Comparison of ENCODE assay signal across 8 cellular contexts in the genomic region with DNA sequence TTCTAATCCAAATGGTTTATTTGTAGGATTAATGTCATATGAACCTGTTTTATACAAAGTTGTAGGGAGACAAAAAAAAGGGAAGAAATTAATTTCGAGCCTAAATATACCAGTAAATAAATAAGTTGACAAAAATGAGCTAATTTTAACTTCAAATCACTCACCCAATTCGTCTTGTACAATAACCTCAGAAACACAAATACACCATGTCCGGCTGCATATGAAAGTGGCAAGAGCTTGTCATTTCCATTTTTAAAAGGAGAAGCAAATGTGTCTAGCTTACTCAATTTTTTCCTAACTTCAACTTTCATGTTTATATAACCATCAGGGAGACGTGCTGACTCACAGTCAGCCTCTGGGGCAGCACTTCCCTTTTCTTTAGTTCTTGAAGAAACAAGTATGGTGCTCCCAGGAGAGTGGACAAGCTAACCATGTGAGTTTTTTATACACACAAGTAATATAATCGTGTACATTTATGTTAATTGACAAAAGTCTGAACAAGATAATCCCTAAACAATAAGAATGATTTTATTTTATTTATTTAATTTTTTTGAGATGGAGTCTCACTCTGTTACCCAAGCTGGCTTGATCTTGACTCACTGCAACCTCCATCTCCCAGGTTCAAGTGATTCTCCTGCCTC. TPM values are rescaled to one million over a fixed set of nuclear protein-coding genes. Genes with fewer than 3 reads are reported as not detected.
DNase-seq lines count a peak whose midpoint lies in the region; ATAC-seq, FAIRE-seq and TF ChIP-seq lines count a peak whose summit lies in the region.

No MANE protein-coding gene starts in this region.

- peaks cover 7% of the 10 kb centered on the region for H3K36me3 Mint-ChIP-seq in activated naive CD8-positive, alpha-beta T cell treated with anti-CD3 and anti-CD28 coated beads, Interleukin-2, amount 10 ng/mL, durations not matched to agents 7 days and 5 days

- peaks cover 4% of the 10 kb centered on the region for H3K9me3 Mint-ChIP-seq in activated naive CD8-positive, alpha-beta T cell treated with anti-CD3 and anti-CD28 coated beads, Interleukin-2, amount 10 ng/mL, durations not matched to agents 7 days and 5 days

- no peaks in the 10 kb centered on the region for H4K20me1 ChIP-seq in keratinocyte (ENCODE audit: control insufficient read depth, extremely low read depth, insufficient read depth, low read length)

- H3K4me1 ChIP-seq in keratinocyte (ENCODE audit: control insufficient read depth, extremely low read depth, insufficient read depth, low read length) (peaks cover 30% of the 10 kb centered on the region), transverse colon (peaks cover 3 to 29% (median 12%) of the 10 kb centered on the region in 4 donors), HAP-1 (no peaks in the 10 kb centered on the region)

- 16 to 24% methylated on average over 5 of the region's 5 CpGs for WGBS in transverse colon (ENCODE audit: low coverage in 1 of 2), 2 donors

- H3K9me3 ChIP-seq in keratinocyte (ENCODE audit: control insufficient read depth, low read depth, low read length) (no peaks in the 10 kb centered on the region), transverse colon (no peaks in the 10 kb centered on the region), HAP-1 (no peaks in the 10 kb centered on the region)

- H3K4me3 Mint-ChIP-seq in activated naive CD8-positive, alpha-beta T cell treated with anti-CD3 and anti-CD28 coated beads, Interleukin-2, amount 10 ng/mL, durations not matched to agents 7 days and 5 days, result no peak overlapping the region

- H3K4me3 ChIP-seq in keratinocyte (ENCODE audit: control insufficient read depth in 2 of 3, extremely low read depth in 1 of 3, insufficient read depth in 2 of 3, low read depth in 1 of 3, low read length in 3 of 3), result no peak overlapping the region
- no peak overlapping the region for H3K4me3 ChIP-seq in transverse colon
- H3K4me3 ChIP-seq in HAP-1, result no peak overlapping the region

- H3K27ac ChIP-seq in keratinocyte (ENCODE audit: control insufficient read depth, insufficient read depth, low read length) (peak overlapping the region; percentile 50), transverse colon (peak overlapping the region; percentile 58 to 73 (median 70))

- no peak for TF ChIP-seq POLR2A in transverse colon (IDR thresholded peaks at IDR 0.05)

- no peaks in the 10 kb centered on the region for H3K27me3 Mint-ChIP-seq in activated naive CD8-positive, alpha-beta T cell treated with anti-CD3 and anti-CD28 coated beads, Interleukin-2, amount 10 ng/mL, durations not matched to agents 7 days and 5 days

- H3K4me1 Mint-ChIP-seq in activated naive CD8-positive, alpha-beta T cell treated with anti-CD3 and anti-CD28 coated beads, Interleukin-2, amount 10 ng/mL, durations not matched to agents 7 days and 5 days, result peaks cover 21% of the 10 kb centered on the region

- no peak overlapping the region for H3K9ac ChIP-seq in keratinocyte (ENCODE audit: control insufficient read depth, extremely low read depth, insufficient read depth, low read length)

- in situ Hi-C loops in transverse colon (cut with MboI; ENCODE audit: low pct_ligation_motif_present in 1 of 4, low pct_unique_long_range_greater_than_20kb in 1 of 4, low sequenced_read_pairs in 3 of 4), result no loop called here
- in situ Hi-C loops in HAP-1 (cut with MboI; ENCODE audit: low sequenced_read_pairs), result no loop called here

- TF ChIP-seq EP300 in transverse colon (IDR thresholded peaks at IDR 0.05; ENCODE audit: low read depth), result no peak

- DNase-seq in GDM1 (lab: John Stamatoyannopoulos, UW) (peak; percentile 57), keratinocyte (ENCODE audit: low read depth, low spot score) (no peak), transverse colon (peak; percentile 26), HAP-1 (ENCODE audit: low spot score in 2 of 2) (no peak), NCI-H187 treated with DMSO at 0.1 percent for 48 hours (lab: John Stamatoyannopoulos, UW) (no peak)
- DNase-seq in activated naive CD8-positive, alpha-beta T cell treated with anti-CD3 and anti-CD28 coated beads, Interleukin-2, amount 10 ng/mL, durations not matched to agents 7 days and 5 days, result no peak

- H3K27me3 ChIP-seq in keratinocyte (ENCODE audit: control insufficient read depth, extremely low read depth, insufficient read depth, low read length) (no peaks in the 10 kb centered on the region), transverse colon (no peaks in the 10 kb centered on the region), HAP-1 (ENCODE audit: low read depth) (no peaks in the 10 kb centered on the region)

- H3K36me3 ChIP-seq in keratinocyte (ENCODE audit: control insufficient read depth in 2 of 2, extremely low read depth in 1 of 2, insufficient read depth in 2 of 2, low read length in 2 of 2), result no peaks in the 10 kb centered on the region
- H3K36me3 ChIP-seq in transverse colon, result no peaks in the 10 kb centered on the region
- no peaks in the 10 kb centered on the region for H3K36me3 ChIP-seq in HAP-1 (replicated peaks)

- H3K79me2 ChIP-seq in keratinocyte (ENCODE audit: control insufficient read depth, insufficient read depth, low read length), result no peaks in the 10 kb centered on the region

- TF ChIP-seq CTCF in keratinocyte (optimal IDR thresholded peaks at IDR 0.05 in 1 of 3, IDR thresholded peaks at IDR 0.05 in 1 of 3, conservative IDR thresholded peaks at IDR 0.05 in 1 of 3; ENCODE audit: extremely low read depth in 1 of 3, insufficient read depth in 2 of 3, low read length in 3 of 3) (no peak), transverse colon (IDR thresholded peaks at IDR 0.05) (no peak)

- peak; percentile 89 for FAIRE-seq in keratinocyte (lab: Jason Lieb, UNC)

- H3K9me1 ChIP-seq in keratinocyte (ENCODE audit: control insufficient read depth, extremely low read depth, insufficient read depth, low read length), result no peaks in the 10 kb centered on the region

- intact Hi-C loops in transverse colon (cut with DNase I; ENCODE audit: low total_unique reads), result no loop called here

- peak overlapping the region; percentile 36 for H2AFZ ChIP-seq in keratinocyte (ENCODE audit: control insufficient read depth, low read length)

- POLR2A ChIA-PET in activated naive CD8-positive, alpha-beta T cell treated with anti-CD3 and anti-CD28 coated beads, Interleukin-2, amount 10 ng/mL, durations not matched to agents 7 days and 5 days (lab: Charles Lee), result interaction anchor here (1.0 to 1.3 kb wide), 2 partner anchors 22 to 196 kb away, joined by 3 to 5 read pairs; no protein-coding TSS in a partner anchor

- H3K27ac Mint-ChIP-seq in activated naive CD8-positive, alpha-beta T cell treated with anti-CD3 and anti-CD28 coated beads, Interleukin-2, amount 10 ng/mL, durations not matched to agents 7 days and 5 days, result peak overlapping the region; percentile 40

- dilution Hi-C loops in keratinocyte (cut with MboI; ENCODE audit: extremely low pct_ligation_motif_present, low sequenced_read_pairs), result no loop called here

- peak overlapping the region; percentile 45 for H3K4me2 ChIP-seq in keratinocyte (ENCODE audit: control insufficient read depth, extremely low read depth, insufficient read depth, low read depth, low read length)

- ATAC-seq in GM21381 (IDR thresholded peaks at IDR 0.05; ENCODE audit: unreplicated experiment), result peak; percentile 86
- ATAC-seq in HG03575 (IDR thresholded peaks at IDR 0.05; ENCODE audit: extremely low read depth, insufficient number of reproducible peaks, low FRiP score, unreplicated experiment), result peak; percentile 89
- peak; percentile 39 for ATAC-seq in activated naive CD8-positive, alpha-beta T cell treated with anti-CD3 and anti-CD28 coated beads, Interleukin-2, amount 10 ng/mL, durations not matched to agents 7 days and 5 days (ENCODE audit: low read depth)

RNA-seq across cellular contexts. Expression of gene SGK1, which starts 55.5 kb away (rescaled TPM):
- 10 to 100 TPM; 31.5 to 35.1 TPM for total RNA-seq in activated naive CD8-positive, alpha-beta T cell treated with anti-CD3 and anti-CD28 coated beads, Interleukin-2, amount 10 ng/mL, durations not matched to agents 7 days and 5 days
- 102 to 156 TPM (median 129 TPM) in 3 replicates for polyA plus RNA-seq in keratinocyte
- polyA plus RNA-seq in keratinocyte (2011; ENCODE audit: low read depth), result 129 TPM
- polyA plus RNA-seq in keratinocyte (2011; cell fraction: cytosol; rRNA removed), result 106 and 112 TPM in 2 replicates
- 763 and 811 TPM in 2 replicates for polyA plus RNA-seq in keratinocyte (2011; cell fraction: nucleus; rRNA removed)
- polyA plus RNA-seq in keratinocyte (2012; ENCODE audit: low replicate concordance), result 81.1 and 85.4 TPM in 2 replicates
- polyA minus RNA-seq in keratinocyte, result 123 to 165 TPM (median 129 TPM) in 3 replicates
- polyA minus RNA-seq in keratinocyte (2011; cell fraction: cytosol; rRNA and poly(A)+ RNA removed), result 52.0 TPM
- polyA minus RNA-seq in keratinocyte (2011; cell fraction: nucleus; rRNA and poly(A)+ RNA removed), result 284 and 442 TPM in 2 replicates
- 1,000 to 10,000 TPM in 2 of 4 donors, 100 to 1,000 TPM in 1, 10 to 100 TPM in 1; 46.2 to 1,239 (median 876) TPM for total RNA-seq in transverse colon

Comparison
In these comparisons a context has a peak if more than half of its experiments do, and no peak if none do; other contexts are left out.
1. DNase-seq: peak in GDM1 (single experiment) and transverse colon (single experiment); none in activated naive CD8-positive, alpha-beta T cell treated with anti-CD3 and anti-CD28 coated beads, Interleukin-2, amount 10 ng/mL, durations not matched to agents 7 days and 5 days (single experiment), keratinocyte (single experiment), HAP-1 (0 of 2) and NCI-H187 treated with DMSO at 0.1 percent for 48 hours (single experiment).
2. ATAC-seq: peak in every context shown above with its lines; median percentile 89 in HG03575; 86 in GM21381; 39 in activated naive CD8-positive, alpha-beta T cell treated with anti-CD3 and anti-CD28 coated beads, Interleukin-2, amount 10 ng/mL, durations not matched to agents 7 days and 5 days.